8 cellular contexts compared by ENCODE assay signal in the genomic region with DNA sequence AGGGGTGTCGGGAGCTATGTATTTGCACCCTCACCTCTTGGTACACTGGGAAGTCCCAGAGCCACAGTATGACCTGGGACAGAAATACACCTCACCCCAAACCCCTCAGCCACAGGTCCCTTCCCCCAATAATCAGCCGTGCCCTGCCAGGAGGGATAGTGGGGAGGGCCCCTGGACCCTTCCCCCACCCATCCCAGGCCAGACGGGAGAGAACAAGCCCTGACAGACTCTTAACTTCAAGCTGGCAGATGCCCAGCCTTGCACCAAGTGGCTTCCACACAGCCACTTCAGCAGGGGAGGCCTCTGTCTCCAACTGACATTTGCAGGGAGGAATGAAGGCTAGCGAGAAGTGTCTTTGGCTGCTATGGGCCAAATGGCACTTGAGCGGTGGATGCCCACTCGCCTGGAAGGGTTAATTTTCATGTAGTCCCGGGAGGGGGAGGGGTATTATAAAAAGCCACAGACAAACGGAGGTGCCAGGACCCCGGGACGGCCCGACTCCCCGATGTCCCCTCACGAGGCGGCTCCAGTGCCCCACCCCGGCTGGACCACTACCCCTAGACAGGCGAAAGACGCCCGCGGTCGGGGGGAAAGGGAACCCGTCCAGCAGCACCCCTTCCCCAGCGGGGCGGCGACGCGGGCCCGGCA. TPM values are rescaled to one million over a fixed set of nuclear protein-coding genes. Genes with fewer than 3 reads are reported as not detected.
DNase-seq lines count a peak whose midpoint lies in the region; ATAC-seq and TF ChIP-seq lines count a peak whose summit lies in the region.

No MANE protein-coding gene starts in this region.

- no peaks in the 10 kb centered on the region for H3K36me3 Mint-ChIP-seq in WTC11

- H3K4me1 ChIP-seq in heart right ventricle: peaks cover 6 to 34% (median 30%) of the 10 kb centered on the region in 9 donors

- H3K27me3 ChIP-seq in heart right ventricle: peaks cover 0 to 28% (median 0%) of the 10 kb centered on the region in 7 donors

- H3K27ac ChIP-seq in heart right ventricle: peak overlapping the region; percentile 82 to 96 (median 90)

- H3K27ac Mint-ChIP-seq in WTC11: no peak overlapping the region

- no peaks in the 10 kb centered on the region for H3K9me3 Mint-ChIP-seq in WTC11

- H3K4me1 Mint-ChIP-seq in WTC11: peaks cover 13% of the 10 kb centered on the region

- TF ChIP-seq CTCF in WTC11 (IDR thresholded peaks at IDR 0.05) (no peak), heart right ventricle (IDR thresholded peaks at IDR 0.05) (no peak)

- 6 to 8% methylated on average over 19 to 27 of the region's 27 CpGs for WGBS in heart right ventricle, 2 donors

- POLR2A ChIA-PET in WTC11 (lab: Charles Lee): interaction anchor here (1.2 kb wide), 1 partner anchor 71 kb away, joined by 4 read pairs; no protein-coding TSS in a partner anchor

- H3K36me3 ChIP-seq in heart right ventricle: peaks cover 0 to under 1% (median 0%) of the 10 kb centered on the region in 9 donors

- CTCF ChIA-PET in WTC11 (lab: Charles Lee): interaction anchor here (0.7 to 3.6 kb wide), 6 partner anchors 10 to 301 kb away, joined by 3 to 43 read pairs (median 4); no protein-coding TSS in a partner anchor

- peaks cover 55% of the 10 kb centered on the region for H3K27me3 Mint-ChIP-seq in WTC11 (ENCODE audit: low read depth)

- DNase-seq in NCI-H1694 treated with DMSO at 0.1 percent for 48 hours (lab: John Stamatoyannopoulos, UW) (peak; percentile 30), NCI-H1694 (lab: John Stamatoyannopoulos, UW) (no peak), WTC11 (ENCODE audit: low spot score) (no peak), heart right ventricle (peak; percentile 48 to 50), retina (peak; percentile 66), DMS153 (lab: John Stamatoyannopoulos, UW) (no peak)

- H3K4me3 Mint-ChIP-seq in WTC11: peak overlapping the region; percentile 70

- H3K4me3 ChIP-seq in heart right ventricle: peak overlapping the region; percentile 9 to 82 (median 68)

- intact Hi-C loops in heart right ventricle (cut with DNase I): loop anchor here in 1 of 10 donors (5.0 kb wide), 1 partner anchor 50 kb away; the partner anchor contains the start of genes RBBP4 and ZBTB8OS

- ATAC-seq in WTC11: peak; percentile 33
- ATAC-seq in heart right ventricle: peak in 7 of 8 donors; percentile 13 to 62 (median 40)
- ATAC-seq in GM18867 (IDR thresholded peaks at IDR 0.05; ENCODE audit: unreplicated experiment): no peak
- no peak for ATAC-seq in GM19395 (IDR thresholded peaks at IDR 0.05; ENCODE audit: unreplicated experiment)

- no peaks in the 10 kb centered on the region for H3K9me3 ChIP-seq in heart right ventricle

TF ChIP-seq in WTC11, 78 proteins besides CTCF, POLR2A, EP300 and RAD21:
- TF ChIP-seq JAZF1 (CRISPR knock-in tag; IDR thresholded peaks at IDR 0.05) (no peak), ZNF423 (CRISPR knock-in tag; IDR thresholded peaks at IDR 0.05) (0 out of 2 replicates have a peak, but pooled peaks have one; percentile 21), ZNF219 (CRISPR knock-in tag; IDR thresholded peaks at IDR 0.05; ENCODE audit: borderline replicate concordance) (no peak), ESRRA (CRISPR knock-in tag; IDR thresholded peaks at IDR 0.05; ENCODE audit: borderline replicate concordance) (no peak), FOXK1 (CRISPR knock-in tag; IDR thresholded peaks at IDR 0.05) (no peak)
- TF ChIP-seq, protein P1, sequence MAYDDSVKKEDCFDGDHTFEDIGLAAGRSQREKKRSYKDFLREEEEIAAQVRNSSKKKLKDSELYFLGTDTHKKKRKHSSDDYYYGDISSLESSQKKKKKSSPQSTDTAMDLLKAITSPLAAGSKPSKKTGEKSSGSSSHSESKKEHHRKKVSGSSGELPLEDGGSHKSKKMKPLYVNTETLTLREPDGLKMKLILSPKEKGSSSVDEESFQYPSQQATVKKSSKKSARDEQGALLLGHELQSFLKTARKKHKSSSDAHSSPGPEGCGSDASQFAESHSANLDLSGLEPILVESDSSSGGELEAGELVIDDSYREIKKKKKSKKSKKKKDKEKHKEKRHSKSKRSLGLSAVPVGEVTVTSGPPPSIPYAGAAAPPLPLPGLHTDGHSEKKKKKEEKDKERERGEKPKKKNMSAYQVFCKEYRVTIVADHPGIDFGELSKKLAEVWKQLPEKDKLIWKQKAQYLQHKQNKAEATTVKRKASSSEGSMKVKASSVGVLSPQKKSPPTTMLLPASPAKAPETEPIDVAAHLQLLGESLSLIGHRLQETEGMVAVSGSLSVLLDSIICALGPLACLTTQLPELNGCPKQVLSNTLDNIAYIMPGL (CRISPR knock-in tag; IDR thresholded peaks at IDR 0.05): no peak
TF ChIP-seq in WTC11: peak in this region for 1.

RNA-seq across cellular contexts. Expression of gene SYNC, which starts 0.5 kb away (rescaled TPM):
- total RNA-seq in WTC11 (2021) (0.09 to 0.21 TPM (median 0.11 TPM) in 3 replicates), heart right ventricle (10 to 100 TPM in 9 of 10 donors, 1 to 10 TPM in 1; 9.9 to 27.8 (median 17.7) TPM)
- 10 to 100 TPM in 1 of 2 donors, 1 to 10 TPM in 1; 2.7 to 10.5 TPM for polyA plus RNA-seq in heart right ventricle

RNA-seq across cellular contexts. Expression of gene RBBP4, which starts 51.1 kb away (rescaled TPM):
- total RNA-seq in WTC11 (2021): 331 to 339 TPM (median 333 TPM) in 3 replicates
- total RNA-seq in heart right ventricle: 100 to 1,000 TPM in 8 of 10 donors, 10 to 100 TPM in 2; 86.6 to 119 (median 110) TPM
- 10 to 100 TPM; 17.9 to 50.7 TPM for polyA plus RNA-seq in heart right ventricle

RNA-seq across cellular contexts. Expression of gene ZBTB8OS, which starts 51.7 kb away (rescaled TPM):
- 56.7 to 60.5 TPM (median 59.0 TPM) in 3 replicates for total RNA-seq in WTC11 (2021)
- 10 to 100 TPM; 27.5 to 45.1 (median 32.6) TPM for total RNA-seq in heart right ventricle
- 10 to 100 TPM; 54.7 to 65.0 TPM for polyA plus RNA-seq in heart right ventricle

Comparison
In these comparisons a context has a peak if more than half of its experiments do, and no peak if none do; other contexts are left out.
1. DNase-seq: peak in NCI-H1694 treated with DMSO at 0.1 percent for 48 hours (single experiment), heart right ventricle (2 of 2) and retina (single experiment); none in NCI-H1694 (single experiment), WTC11 (single experiment) and DMS153 (single experiment).
2. ATAC-seq: peak in WTC11 (single experiment) and heart right ventricle (7 of 8); none in GM18867 (single experiment) and GM19395 (single experiment).